In genomic region chr7:156889089-156889488, GRCh38 we compare ENCODE assay signal across 2 cellular contexts.
A peak's percentile ranks its signal among the peaks of the same experiment; 100 is the strongest.
TF ChIP-seq lines count a peak whose summit lies in the region.

No MANE protein-coding gene starts in this region.

TF ChIP-seq in HEK293, 187 proteins besides CTCF, POLR2A, EP300 and RAD21 (continued from another document):
- TF ChIP-seq ZIC2 (tag by site-specific recombination; IDR thresholded peaks at IDR 0.05) (no peak), PRDM6 (tag by site-specific recombination; IDR thresholded peaks at IDR 0.05) (0 out of 2 replicates have a peak, but pooled peaks have one; percentile 60), ZSCAN5A (tag by site-specific recombination; IDR thresholded peaks at IDR 0.05) (no peak), ZNF776 (tag by site-specific recombination; IDR thresholded peaks at IDR 0.05; ENCODE audit: borderline replicate concordance) (no peak), ZNF214 (tag by site-specific recombination; IDR thresholded peaks at IDR 0.05; ENCODE audit: borderline replicate concordance) (no peak), ZBTB17 (tag by site-specific recombination; IDR thresholded peaks at IDR 0.05) (peak; percentile 58), ZNF610 (tag by site-specific recombination; IDR thresholded peaks at IDR 0.05; ENCODE audit: borderline replicate concordance) (peak; percentile 39; the same call in 1 of the 2 replicates), SP7 (tag by site-specific recombination; IDR thresholded peaks at IDR 0.05) (peak; percentile 57; the same call in 1 of the 2 replicates), ZFP41 (tag by site-specific recombination; IDR thresholded peaks at IDR 0.05; ENCODE audit: borderline replicate concordance) (no peak), ZNF600 (tag by site-specific recombination; IDR thresholded peaks at IDR 0.05) (peak; percentile 14; the same call in 1 of the 2 replicates), ZNF266 (tag by site-specific recombination; IDR thresholded peaks at IDR 0.05; ENCODE audit: low read depth) (no peak), ZEB2 (tag by site-specific recombination; IDR thresholded peaks at IDR 0.05) (no peak)

TF ChIP-seq in K562, 482 proteins besides CTCF, POLR2A, EP300 and RAD21 (continued from another document and continues in another):
- TF ChIP-seq KDM2B (CRISPR knock-in tag; IDR thresholded peaks at IDR 0.05) (no peak), ZBTB9 (CRISPR knock-in tag; IDR thresholded peaks at IDR 0.05) (no peak), RBM25 (IDR thresholded peaks at IDR 0.05; ENCODE audit: low read depth, low read length, severe bottlenecking) (no peak), KDM4B (IDR thresholded peaks at IDR 0.05; ENCODE audit: borderline replicate concordance in 2 of 2, low read depth in 1 of 2) (no peak), TARDBP (IDR thresholded peaks at IDR 0.05) (no peak), RBBP5 (IDR thresholded peaks at IDR 0.05; ENCODE audit: borderline replicate concordance, insufficient read depth, low read length, poor library complexity, severe bottlenecking) (no peak), NR1H2 (CRISPR knock-in tag; IDR thresholded peaks at IDR 0.05) (no peak), ZBTB43 (CRISPR knock-in tag; IDR thresholded peaks at IDR 0.05) (no peak), SIRT6 (IDR thresholded peaks at IDR 0.05; ENCODE audit: low read depth, low read length) (no peak), HDAC3 (IDR thresholded peaks at IDR 0.05; ENCODE audit: borderline replicate concordance, partially characterized antibody) (no peak), ERF (CRISPR knock-in tag; IDR thresholded peaks at IDR 0.05) (no peak), HDGF (IDR thresholded peaks at IDR 0.05) (no peak), CHAMP1 (IDR thresholded peaks at IDR 0.05) (no peak), NFXL1 (CRISPR knock-in tag; IDR thresholded peaks at IDR 0.05) (no peak), ATF3 (IDR thresholded peaks at IDR 0.05) (peak; percentile 42), ATF3 (CRISPR knock-in tag; conservative IDR thresholded peaks at IDR 0.05) (no peak), ZNF282 (CRISPR knock-in tag; IDR thresholded peaks at IDR 0.05) (no peak), ZZZ3 (IDR thresholded peaks at IDR 0.05) (no peak), PRMT5 (CRISPR knock-in tag; IDR thresholded peaks at IDR 0.05) (no peak), BRCA1 (IDR thresholded peaks at IDR 0.05) (no peak), BRCA1 (CRISPR knock-in tag; IDR thresholded peaks at IDR 0.05) (no peak), MTA1 (IDR thresholded peaks at IDR 0.05; ENCODE audit: borderline replicate concordance) (no peak), GATA2 (CRISPR knock-in tag; IDR thresholded peaks at IDR 0.05) (no peak), RBM34 (IDR thresholded peaks at IDR 0.05; ENCODE audit: borderline replicate concordance, insufficient read depth, low read length) (no peak), CHD2 (IDR thresholded peaks at IDR 0.05; ENCODE audit: low read depth, low read length) (no peak), NFRKB (IDR thresholded peaks at IDR 0.05; ENCODE audit: low read depth) (no peak), LEF1 (IDR thresholded peaks at IDR 0.05) (peak; percentile 84), GTF2F1 (IDR thresholded peaks at IDR 0.05; ENCODE audit: low read depth, low read length) (no peak), ZNF609 (CRISPR knock-in tag; IDR thresholded peaks at IDR 0.05; ENCODE audit: borderline replicate concordance) (no peak), HOXB6 (CRISPR knock-in tag; IDR thresholded peaks at IDR 0.05; ENCODE audit: borderline replicate concordance) (no peak), ZNF318 (IDR thresholded peaks at IDR 0.05; ENCODE audit: borderline replicate concordance in 1 of 2, low read depth in 1 of 2) (0 out of 4 replicates have a peak, but pooled peaks of 1 of the 2 experiments have one; percentile 71), PHF20 (IDR thresholded peaks at IDR 0.05; ENCODE audit: partially characterized antibody) (no peak), ZNF79 (CRISPR knock-in tag; IDR thresholded peaks at IDR 0.05; ENCODE audit: low read depth) (no peak), CHCHD3 (CRISPR knock-in tag; IDR thresholded peaks at IDR 0.05) (no peak)
